Comparison of ENCODE assay signal across 23 cellular contexts in the genomic region with DNA sequence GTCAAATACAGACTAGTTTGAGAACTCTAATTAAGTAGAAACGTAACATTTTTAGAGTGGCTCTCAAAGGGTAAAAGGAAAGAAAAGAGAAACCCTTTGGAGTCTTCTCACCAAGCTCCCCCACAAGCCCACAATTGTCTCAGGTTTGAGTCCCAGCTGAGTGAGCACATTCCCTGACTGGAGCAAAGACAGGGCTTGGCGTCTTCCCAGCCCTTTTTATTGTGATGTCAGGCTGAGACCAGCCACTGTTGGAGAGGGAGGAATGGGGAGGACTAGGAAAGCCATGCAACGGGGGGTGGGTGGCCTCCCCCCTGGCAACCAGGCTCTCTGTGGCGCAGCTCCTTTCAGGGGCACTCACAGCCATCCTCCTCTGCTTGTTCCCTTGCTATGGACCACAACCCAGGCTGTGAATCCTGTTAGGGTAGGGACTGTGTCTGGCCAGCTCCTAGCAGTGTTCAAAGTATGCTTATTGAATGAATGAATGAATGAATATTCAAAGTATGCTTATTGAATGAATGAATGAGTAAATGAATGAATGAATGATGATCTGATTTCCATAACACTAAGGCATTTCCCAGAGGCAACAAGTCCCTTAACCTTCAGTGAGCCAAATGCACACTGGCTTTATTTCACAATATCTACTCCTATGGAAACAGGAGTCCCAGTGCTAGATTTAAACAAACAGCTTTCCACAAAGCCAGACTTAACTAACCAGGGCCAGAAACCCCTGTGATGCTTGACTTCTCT.
A peak's percentile ranks its signal among the peaks of the same experiment; 100 is the strongest.
DNase-seq lines count a peak whose midpoint lies in the region; ATAC-seq, FAIRE-seq and TF ChIP-seq lines count a peak whose summit lies in the region.
"Had no signal": no experiment of that assay in that cellular context is flagged by ENCODE, and none has a peak within 500 bp of the region (broad histone marks: within the 10 kb centered on the region; RNA-seq: fewer than 3 reads in every experiment).

No MANE protein-coding gene starts in this region.

- FAIRE-seq in GM12892 (lab: Jason Lieb, UNC): no peak
- FAIRE-seq: A204.1 had no signal

- H2AFZ ChIP-seq in IMR-90 (replicated peaks; ENCODE audit: low read length, poor library complexity): no peak overlapping the region
- H2AFZ ChIP-seq: GM23338 had no signal

- no peak for TF ChIP-seq CTCF in IMR-90 (conservative IDR thresholded peaks at IDR 0.05; ENCODE audit: low read depth, low read length)
- TF ChIP-seq CTCF in brain (conservative IDR thresholded peaks at IDR 0.05): no peak
- no peak for TF ChIP-seq CTCF in WTC11 (IDR thresholded peaks at IDR 0.05)

- peaks cover 3% of the 10 kb centered on the region for H3K27me3 Mint-ChIP-seq in brain
- peaks cover 26% of the 10 kb centered on the region for H3K27me3 Mint-ChIP-seq in WTC11 (ENCODE audit: low read depth)

- H3K36me3 ChIP-seq in IMR-90 (ENCODE audit: control insufficient read depth, insufficient read depth, low read length): no peaks in the 10 kb centered on the region

- no peak overlapping the region for H2BK5ac ChIP-seq in IMR-90 (ENCODE audit: low read depth, low read length, poor library complexity, severe bottlenecking)

- no peak overlapping the region for H4K5ac ChIP-seq in IMR-90 (ENCODE audit: low read depth, low read length)

- no peaks in the 10 kb centered on the region for H3K9me3 ChIP-seq in IMR-90 (ENCODE audit: control insufficient read depth, insufficient read depth, low read length)

- H2BK20ac ChIP-seq in IMR-90 (ENCODE audit: low read depth, low read length): no peak overlapping the region

- no peak overlapping the region for H3K18ac ChIP-seq in IMR-90 (ENCODE audit: low read depth, low read length)

- POLR2A ChIA-PET in IMR-90 (lab: Charles Lee; ENCODE audit: unreplicated experiment): no interaction called here
- POLR2A ChIA-PET in WTC11 (lab: Charles Lee): no interaction called here

- H2AK9ac ChIP-seq in IMR-90 (replicated peaks; ENCODE audit: low read depth, low read length, poor library complexity): no peak overlapping the region

- H3K79me1 ChIP-seq in IMR-90 (ENCODE audit: low read depth in 1 of 2, low read length in 2 of 2): no peaks in the 10 kb centered on the region

- TF ChIP-seq POLR2A in IMR-90 (IDR thresholded peaks at IDR 0.05; ENCODE audit: low read depth, low read length): no peak
- TF ChIP-seq POLR2A in GM12892 (IDR thresholded peaks at IDR 0.05; ENCODE audit: low read depth, low read length): no peak

- H3K9ac ChIP-seq in IMR-90 (ENCODE audit: low read depth, low read length): no peak overlapping the region

- H3K27ac ChIP-seq in IMR-90 (ENCODE audit: insufficient read depth, low read length) (no peak overlapping the region), layer of hippocampus (ENCODE audit: low read depth, low read length) (peak overlapping the region; percentile 32)

- H3K4me3 Mint-ChIP-seq in brain (peak overlapping the region in 1 of 5 experiments; percentile 32), WTC11 (no peak overlapping the region)
- H3K4me3 Mint-ChIP-seq: CD4-positive, alpha-beta memory T cell; GM23338 had no signal

- no peak overlapping the region for H3K4me3 ChIP-seq in IMR-90 (ENCODE audit: insufficient read depth, low read depth, low read length)
- H3K4me3 ChIP-seq: GM23338 had no signal

- H4K8ac ChIP-seq in IMR-90 (ENCODE audit: low read depth in 2 of 2, low read length in 2 of 2): no peak overlapping the region

- CTCF ChIA-PET in IMR-90 (lab: Yijun Ruan, JAX) (no interaction called here), WTC11 (lab: Charles Lee) (no interaction called here)

- H3K14ac ChIP-seq in IMR-90 (replicated peaks; ENCODE audit: low read depth, low read length): no peak overlapping the region

- H3K9me3 Mint-ChIP-seq in brain (peaks cover 0 to 3% (median 0%) of the 10 kb centered on the region in 5 experiments), WTC11 (peaks cover 8% of the 10 kb centered on the region)
- H3K9me3 Mint-ChIP-seq: GM23338 had no signal

- BruUV-seq in IMR-90 (replicated peaks; lab: Mats Ljungman, UMichigan): no TSS peak

- dilution Hi-C loops in IMR-90 (cut with HindIII; ENCODE audit: low sequenced_read_pairs, unreplicated experiment): no loop called here

- H4K91ac ChIP-seq in IMR-90 (ENCODE audit: insufficient read depth, low read depth, low read length): no peak overlapping the region

- intact Hi-C loops in IMR-90 (cut with micrococcal nuclease): no loop called here

- H3K4me1 Mint-ChIP-seq in brain (peaks cover 22% of the 10 kb centered on the region), WTC11 (peaks cover 6% of the 10 kb centered on the region; the same call in 1 of the 2 replicates)
- H3K4me1 Mint-ChIP-seq: CD4-positive, alpha-beta memory T cell had no signal

- no peak overlapping the region for H2AK5ac ChIP-seq in IMR-90 (ENCODE audit: low read depth, low read length)

- DNase-seq in IMR-90: no peak
- DNase-seq in putamen (ENCODE audit: low spot score): peak; percentile 47
- no peak for DNase-seq in GM12892 (ENCODE audit: insufficient read length)
- no peak for DNase-seq in WTC11 (ENCODE audit: low spot score)
- no peak for DNase-seq in T-helper 2 cell
- DNase-seq in activated CD8-positive, alpha-beta memory T cell treated with anti-CD3 and anti-CD28 coated beads, Interleukin-2, amount 50 U/mL, for 48 hours: no peak
- DNase-seq: CD4-positive, alpha-beta memory T cell; DMS153; GF-D8; HCEC 1CT; NCI-H1105; NCI-H1694; NCI-H2081 treated with DMSO at 0.1 percent for 48 hours; NCI-H2227 treated with DMSO at 0.1 percent for 48 hours; NCI-H524; NCI-H82; OCI-M1; RPMI8226; SHP77 treated with DMSO at 0.1 percent for 48 hours had no signal

- no peaks in the 10 kb centered on the region for H3K9me1 ChIP-seq in IMR-90 (ENCODE audit: insufficient read depth, low read length)

- H2BK120ac ChIP-seq in IMR-90 (ENCODE audit: low read depth, low read length): no peak overlapping the region

- ATAC-seq in IMR-90 (ENCODE audit: low read depth) (no peak), WTC11 (no peak)
- ATAC-seq: GM23338 had no signal

- WGBS in IMR-90 (ENCODE audit: extremely low coverage in 2 of 2, insufficient read length in 1 of 2), 2 experiments: no CpG with 5 or more reads among the region's 4 CpGs

- no peaks in the 10 kb centered on the region for H4K20me1 ChIP-seq in IMR-90 (ENCODE audit: insufficient read depth, low read length)

- in situ Hi-C loops in IMR-90 (cut with MboI; ENCODE audit: low sequenced_read_pairs): no loop called here

- no peaks in the 10 kb centered on the region for H3K4me1 ChIP-seq in IMR-90 (ENCODE audit: control insufficient read depth, insufficient read depth, low read length)

- TF ChIP-seq RAD21 in IMR-90 (IDR thresholded peaks at IDR 0.05; ENCODE audit: low read length): no peak

- no peak overlapping the region for H3K56ac ChIP-seq in IMR-90 (ENCODE audit: extremely low read depth, insufficient read depth, low read length)

- H3K27me3 ChIP-seq in IMR-90 (ENCODE audit: control insufficient read depth, insufficient read depth, low read length) (peaks cover 8% of the 10 kb centered on the region), layer of hippocampus (ENCODE audit: control insufficient read depth, insufficient read depth, low read length) (no peaks in the 10 kb centered on the region)

- H2BK15ac ChIP-seq in IMR-90 (ENCODE audit: low read depth, low read length): no peak overlapping the region

- H3K23ac ChIP-seq in IMR-90 (ENCODE audit: low read depth, low read length): no peak overlapping the region

- H3K27ac Mint-ChIP-seq in brain (peak overlapping the region in 4 of 5 experiments; percentile 19 to 84 (median 60)), WTC11 (no peak overlapping the region)
- H3K27ac Mint-ChIP-seq: CD4-positive, alpha-beta memory T cell; GM23338 had no signal

- H3K4me2 ChIP-seq in IMR-90 (ENCODE audit: low read depth, low read length): no peak overlapping the region
- H3K4me2 ChIP-seq: GM23338 had no signal

- H3K36me3 Mint-ChIP-seq in brain (no peaks in the 10 kb centered on the region), WTC11 (no peaks in the 10 kb centered on the region; the same call in 1 of the 2 replicates)
- H3K36me3 Mint-ChIP-seq: CD4-positive, alpha-beta memory T cell had no signal

- H3K4ac ChIP-seq in IMR-90 (ENCODE audit: low read depth, low read length): no peak overlapping the region

TF ChIP-seq in IMR-90, 13 proteins besides CTCF, POLR2A, EP300 and RAD21:
- TF ChIP-seq FOS (IDR thresholded peaks at IDR 0.05; ENCODE audit: low read depth, low read length): no peak
- TF ChIP-seq CEBPB (IDR thresholded peaks at IDR 0.05; ENCODE audit: low read depth, low read length): 0 out of 2 replicates have a peak, but pooled peaks have one; percentile 20

TF ChIP-seq in WTC11, 78 proteins besides CTCF, POLR2A, EP300 and RAD21 (continues in another document):
- TF ChIP-seq RORB (CRISPR knock-in tag; IDR thresholded peaks at IDR 0.05) (no peak), NR3C1 (CRISPR knock-in tag; conservative IDR thresholded peaks at IDR 0.05; ENCODE audit: low read depth) (no peak), NFYB (CRISPR knock-in tag; conservative IDR thresholded peaks at IDR 0.05; ENCODE audit: low read depth) (no peak), HMGA2 (CRISPR knock-in tag; IDR thresholded peaks at IDR 0.05) (no peak), FOXP1 (CRISPR knock-in tag; IDR thresholded peaks at IDR 0.05; ENCODE audit: borderline replicate concordance) (no peak), NR2C2 (CRISPR knock-in tag; IDR thresholded peaks at IDR 0.05) (no peak), GTF2I (CRISPR knock-in tag; conservative IDR thresholded peaks at IDR 0.05) (no peak), JAZF1 (CRISPR knock-in tag; IDR thresholded peaks at IDR 0.05) (no peak)
- TF ChIP-seq, protein P1, sequence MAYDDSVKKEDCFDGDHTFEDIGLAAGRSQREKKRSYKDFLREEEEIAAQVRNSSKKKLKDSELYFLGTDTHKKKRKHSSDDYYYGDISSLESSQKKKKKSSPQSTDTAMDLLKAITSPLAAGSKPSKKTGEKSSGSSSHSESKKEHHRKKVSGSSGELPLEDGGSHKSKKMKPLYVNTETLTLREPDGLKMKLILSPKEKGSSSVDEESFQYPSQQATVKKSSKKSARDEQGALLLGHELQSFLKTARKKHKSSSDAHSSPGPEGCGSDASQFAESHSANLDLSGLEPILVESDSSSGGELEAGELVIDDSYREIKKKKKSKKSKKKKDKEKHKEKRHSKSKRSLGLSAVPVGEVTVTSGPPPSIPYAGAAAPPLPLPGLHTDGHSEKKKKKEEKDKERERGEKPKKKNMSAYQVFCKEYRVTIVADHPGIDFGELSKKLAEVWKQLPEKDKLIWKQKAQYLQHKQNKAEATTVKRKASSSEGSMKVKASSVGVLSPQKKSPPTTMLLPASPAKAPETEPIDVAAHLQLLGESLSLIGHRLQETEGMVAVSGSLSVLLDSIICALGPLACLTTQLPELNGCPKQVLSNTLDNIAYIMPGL (CRISPR knock-in tag; IDR thresholded peaks at IDR 0.05): no peak
- TF ChIP-seq, protein P2, sequence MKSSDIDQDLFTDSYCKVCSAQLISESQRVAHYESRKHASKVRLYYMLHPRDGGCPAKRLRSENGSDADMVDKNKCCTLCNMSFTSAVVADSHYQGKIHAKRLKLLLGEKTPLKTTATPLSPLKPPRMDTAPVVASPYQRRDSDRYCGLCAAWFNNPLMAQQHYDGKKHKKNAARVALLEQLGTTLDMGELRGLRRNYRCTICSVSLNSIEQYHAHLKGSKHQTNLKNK (CRISPR knock-in tag; IDR thresholded peaks at IDR 0.05): no peak
